In the genomic region with DNA sequence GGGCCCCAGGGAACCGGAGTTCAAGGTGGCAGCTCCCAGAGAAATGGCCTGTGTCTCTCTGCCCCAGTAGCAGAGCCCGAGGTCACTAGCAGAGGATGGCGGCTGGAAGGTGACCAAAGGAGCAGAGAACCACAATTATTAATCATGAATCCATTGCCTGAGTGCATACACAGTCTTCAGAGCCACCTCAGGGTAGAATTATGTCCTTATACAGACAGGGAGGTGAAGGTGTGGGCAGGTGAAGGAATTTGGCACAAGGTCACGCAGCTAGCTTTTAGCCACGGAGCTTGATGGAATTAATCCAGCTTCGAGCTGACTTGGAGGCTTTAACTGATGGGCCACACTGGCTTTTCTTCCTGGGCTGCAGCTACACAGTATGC, we compare ENCODE assay signal across 8 cellular contexts.
DNase-seq lines count a peak whose midpoint lies in the region; ATAC-seq and TF ChIP-seq lines count a peak whose summit lies in the region.

No MANE protein-coding gene starts in this region.

- peaks cover 3% of the 10 kb centered on the region for H3K27me3 Mint-ChIP-seq in endodermal cell (ENCODE audit: insufficient read depth)
- H3K27me3 Mint-ChIP-seq in nephron progenitor cell (ENCODE audit: low read depth, poor library complexity): peaks cover 7% of the 10 kb centered on the region

- H3K9me3 ChIP-seq in NT2/D1 (ENCODE audit: insufficient read depth, low read length): no peaks in the 10 kb centered on the region
- no peaks in the 10 kb centered on the region for H3K9me3 ChIP-seq in endodermal cell (ENCODE audit: control insufficient read depth, low read length)

- TF ChIP-seq CTCF in endodermal cell (conservative IDR thresholded peaks at IDR 0.05) (no peak), nephron progenitor cell (IDR thresholded peaks at IDR 0.05) (no peak)

- H3K36me3 ChIP-seq in ACC112 (ENCODE audit: insufficient read depth, low read length) (no peaks in the 10 kb centered on the region), NT2/D1 (ENCODE audit: insufficient read depth, insufficient read length, low read length) (no peaks in the 10 kb centered on the region), endodermal cell (ENCODE audit: control insufficient read depth, insufficient read depth, low read length) (no peaks in the 10 kb centered on the region)

- H3K27ac ChIP-seq in ACC112 (ENCODE audit: low read depth, low read length) (peak overlapping the region; percentile 99), endodermal cell (ENCODE audit: low read depth, low read length) (peak overlapping the region; percentile 97)

- peaks cover 39% of the 10 kb centered on the region for H3K4me1 ChIP-seq in ACC112 (ENCODE audit: control insufficient read depth, insufficient read depth, low read length, unreplicated experiment)
- H3K4me1 ChIP-seq in NT2/D1 (ENCODE audit: insufficient read depth, insufficient read length): peaks cover 42% of the 10 kb centered on the region
- H3K4me1 ChIP-seq in endodermal cell (ENCODE audit: control insufficient read depth, insufficient read depth, low read length): peaks cover 13% of the 10 kb centered on the region

- H3K27me3 ChIP-seq in ACC112 (ENCODE audit: insufficient read depth, low read length): no peaks in the 10 kb centered on the region
- H3K27me3 ChIP-seq in NT2/D1 (ENCODE audit: insufficient read depth, insufficient read length): no peaks in the 10 kb centered on the region
- no peaks in the 10 kb centered on the region for H3K27me3 ChIP-seq in endodermal cell (ENCODE audit: control insufficient read depth, insufficient read depth, low read length, poor library complexity, severe bottlenecking)

- WGBS in endodermal cell (ENCODE audit: insufficient coverage in 1 of 2, insufficient read length in 1 of 2), 2 experiments: 62 to 77% methylated on average over 6 of the region's 6 CpGs

- H3K79me2 ChIP-seq in ACC112 (ENCODE audit: control insufficient read depth, insufficient read depth, low read length, unreplicated experiment): no peaks in the 10 kb centered on the region

- no peak for ATAC-seq in GM21360 (IDR thresholded peaks at IDR 0.05; ENCODE audit: unreplicated experiment)
- no peak for ATAC-seq in GM19035 (IDR thresholded peaks at IDR 0.05; ENCODE audit: unreplicated experiment)

- H3K4me3 ChIP-seq in ACC112 (ENCODE audit: low read depth, low read length) (peak overlapping the region; percentile 41), NT2/D1 (ENCODE audit: insufficient read length, low read depth) (no peak overlapping the region), endodermal cell (ENCODE audit: low read length) (no peak overlapping the region)

- H3K27ac Mint-ChIP-seq in endodermal cell: peak overlapping the region; percentile 64
- H3K27ac Mint-ChIP-seq in nephron progenitor cell: peak overlapping the region; percentile 74

- H3K36me3 Mint-ChIP-seq in endodermal cell (ENCODE audit: low read depth) (no peaks in the 10 kb centered on the region), nephron progenitor cell (ENCODE audit: low read depth) (no peaks in the 10 kb centered on the region)

- H2AFZ ChIP-seq in ACC112 (ENCODE audit: low read length, unreplicated experiment): no peak overlapping the region

- H3K4me3 Mint-ChIP-seq in endodermal cell (no peak overlapping the region), nephron progenitor cell (peak overlapping the region; percentile 17)

- no peak for DNase-seq in NT2/D1 (ENCODE audit: low read depth, low spot score)
- peak; percentile 51 for DNase-seq in endodermal cell
- DNase-seq in nephron progenitor cell: no peak
- DNase-seq in stimulated activated CD4-positive, alpha-beta T cell treated with anti-CD3 and anti-CD28 coated beads, Interleukin-2, amount 100 ng/mL, for 24 hours: no peak
- no peak for DNase-seq in NCI-H345 treated with DMSO at 0.1 percent for 48 hours (lab: John Stamatoyannopoulos, UW; ENCODE audit: unreplicated experiment)

- H3K4me1 Mint-ChIP-seq in endodermal cell: peaks cover 38% of the 10 kb centered on the region
- peaks cover 92% of the 10 kb centered on the region for H3K4me1 Mint-ChIP-seq in nephron progenitor cell

- H3K9ac ChIP-seq in NT2/D1 (ENCODE audit: insufficient read length, low read depth): peak overlapping the region; percentile 54
- no peak overlapping the region for H3K9ac ChIP-seq in endodermal cell (ENCODE audit: extremely low read depth, low read length, poor library complexity, severe bottlenecking)

- H3K9me3 Mint-ChIP-seq in endodermal cell: no peaks in the 10 kb centered on the region
- no peaks in the 10 kb centered on the region for H3K9me3 Mint-ChIP-seq in nephron progenitor cell
